Comparison of ENCODE assay signal across 10 cellular contexts in genomic region chrX:41337140-41337539, GRCh38. TPM values are rescaled to one million over a fixed set of nuclear protein-coding genes. Genes with fewer than 3 reads are reported as not detected.
DNase-seq lines count a peak whose midpoint lies in the region; TF ChIP-seq lines count a peak whose summit lies in the region.
"Had no signal": no experiment of that assay in that cellular context is flagged by ENCODE, and none has a peak within 500 bp of the region (broad histone marks: within the 10 kb centered on the region; RNA-seq: fewer than 3 reads in every experiment).

No MANE protein-coding gene starts in this region.

- H3K4me1 ChIP-seq in GM23248 (ENCODE audit: insufficient read depth) (peaks cover 23% of the 10 kb centered on the region), fibroblast of lung (ENCODE audit: control insufficient read depth, extremely low read depth, insufficient read depth, low read length) (no peaks in the 10 kb centered on the region)

- in situ Hi-C loops in GM23248 (cut with MboI) = no loop called here

- H3K36me3 ChIP-seq in GM23248 (ENCODE audit: low read depth) = peaks cover 24% of the 10 kb centered on the region
- H3K36me3 ChIP-seq in SU-DHL-6 (ENCODE audit: low read length) = peaks cover 30% of the 10 kb centered on the region
- H3K36me3 ChIP-seq in fibroblast of lung (ENCODE audit: control insufficient read depth, insufficient read depth, low read length) = peaks cover 5% of the 10 kb centered on the region

- H3F3A ChIP-seq in GM23248 (ENCODE audit: insufficient read depth) = peaks cover 32% of the 10 kb centered on the region
- peaks cover 22% of the 10 kb centered on the region; the same call in 1 of the 2 replicates for H3F3A ChIP-seq in SU-DHL-6 (ENCODE audit: insufficient read depth)

- peaks cover 44% of the 10 kb centered on the region for H4K20me1 ChIP-seq in GM23248 (ENCODE audit: insufficient read depth)
- H4K20me1 ChIP-seq in SU-DHL-6 (ENCODE audit: low read depth, low read length) = peaks cover 50% of the 10 kb centered on the region
- H4K20me1 ChIP-seq in fibroblast of lung (ENCODE audit: control insufficient read depth, extremely low read depth, insufficient read depth, low read length) = peaks cover 22% of the 10 kb centered on the region

- H2AFZ ChIP-seq in GM23248 (no peak overlapping the region), SU-DHL-6 (ENCODE audit: low read depth, low read length, severe bottlenecking) (no peak overlapping the region), fibroblast of lung (ENCODE audit: low read length) (no peak overlapping the region)

- H3K9me2 ChIP-seq in GM23248 (ENCODE audit: insufficient read depth) = no peaks in the 10 kb centered on the region
- H3K9me2 ChIP-seq in SU-DHL-6 (replicated peaks; ENCODE audit: insufficient read depth, low read length) = no peaks in the 10 kb centered on the region

- DNase-seq in GM23248 (peak; percentile 41), fibroblast of lung (ENCODE audit: low read depth in 2 of 2) (no peak), skeletal muscle cell (ENCODE audit: low read depth) (no peak), GM03348 (ENCODE audit: low spot score) (no peak), ureter (ENCODE audit: low spot score) (no peak), NCI-H524 (lab: John Stamatoyannopoulos, UW) (no peak), NCI-H69 (lab: John Stamatoyannopoulos, UW) (no peak)
- DNase-seq: NCI-H2107; stimulated activated CD4-positive, alpha-beta T cell treated with anti-CD3 and anti-CD28 coated beads, Interleukin-4, amount 100 ng/mL, for 24 hours had no signal

- H3K9ac ChIP-seq in GM23248 (peak overlapping the region; percentile 100; the same call in 1 of the 2 replicates), SU-DHL-6 (ENCODE audit: low read length) (no peak overlapping the region), fibroblast of lung (ENCODE audit: insufficient read depth, low read length) (no peak overlapping the region)

- H3K9me3 ChIP-seq in GM23248 (ENCODE audit: low read depth) (no peaks in the 10 kb centered on the region), SU-DHL-6 (ENCODE audit: insufficient read depth, low read length) (no peaks in the 10 kb centered on the region), fibroblast of lung (ENCODE audit: control insufficient read depth, insufficient read depth, low read depth, low read length) (no peaks in the 10 kb centered on the region)

- 0 out of 2 replicates have a peak overlapping the region, but pooled peaks have one; percentile 44 for H3K27ac ChIP-seq in GM23248
- no peak overlapping the region for H3K27ac ChIP-seq in SU-DHL-6 (ENCODE audit: low read depth, low read length)
- H3K27ac ChIP-seq in fibroblast of lung (ENCODE audit: insufficient read depth, low read length) = no peak overlapping the region

- peak overlapping the region; percentile 82 for H3K4me2 ChIP-seq in GM23248 (ENCODE audit: unreplicated experiment)
- peak overlapping the region; percentile 89 for H3K4me2 ChIP-seq in SU-DHL-6 (ENCODE audit: low read depth, low read length, poor library complexity, severe bottlenecking)
- H3K4me2 ChIP-seq in fibroblast of lung (ENCODE audit: extremely low read depth, insufficient read depth, low read length) = peak overlapping the region; percentile 90

- H3K4me3 ChIP-seq in GM23248 (peak overlapping the region; percentile 96), SU-DHL-6 (ENCODE audit: insufficient read depth, low read length, poor library complexity, severe bottlenecking) (peak overlapping the region; percentile 98), fibroblast of lung (replicated peaks in 1 of 4; ENCODE audit: control extremely low read depth in 1 of 4, insufficient read depth in 1 of 4, low read depth in 3 of 4, low read length in 4 of 4) (peak overlapping the region; percentile 26 to 98 (median 93)), skeletal muscle cell (ENCODE audit: low read depth, low read length) (peak overlapping the region; percentile 15)

- H3K27me3 ChIP-seq in GM23248 (replicated peaks; ENCODE audit: insufficient read depth) (no peaks in the 10 kb centered on the region), SU-DHL-6 (ENCODE audit: low read length) (no peaks in the 10 kb centered on the region), fibroblast of lung (ENCODE audit: control insufficient read depth, insufficient read depth, low read length) (no peaks in the 10 kb centered on the region)

- TF ChIP-seq CTCF in SU-DHL-6 (IDR thresholded peaks at IDR 0.05; ENCODE audit: insufficient read depth, low read length, poor library complexity, severe bottlenecking) = no peak
- TF ChIP-seq CTCF in fibroblast of lung (conservative IDR thresholded peaks at IDR 0.05 in 1 of 2, IDR thresholded peaks at IDR 0.05 in 1 of 2; ENCODE audit: low read depth in 1 of 2, low read length in 2 of 2) = no peak

- H3K79me2 ChIP-seq in GM23248 (ENCODE audit: insufficient read depth) = peaks cover 79% of the 10 kb centered on the region
- H3K79me2 ChIP-seq in SU-DHL-6 (ENCODE audit: insufficient read depth, low read length) = peaks cover 80% of the 10 kb centered on the region
- H3K79me2 ChIP-seq in fibroblast of lung (ENCODE audit: control insufficient read depth, insufficient read depth, low read length) = peaks cover 80% of the 10 kb centered on the region

- WGBS in GM23248 (ENCODE audit: low coverage in 1 of 2, low lambda C conversion rate in 2 of 2, missing lambda C conversion rate in 2 of 2), 2 experiments = 0 to 27% methylated on average over 1 of the region's 1 CpG

RNA-seq across cellular contexts. Expression of gene DDX3X, which starts 3.2 kb away (rescaled TPM):
- 206 and 285 TPM in 2 replicates for total RNA-seq in GM23248 (2014; rRNA removed; shearing (Covaris generic))
- polyA plus RNA-seq in GM23248 (2016; fragmentation: Nextera tagmentation; extraction: Ambion mirVana) (129 and 130 TPM in 2 replicates), fibroblast of lung (97.6 and 125 TPM in 2 replicates)
- total RNA-seq in fibroblast of lung (177 and 216 TPM in 2 replicates), ureter (247 TPM)
- 129 and 149 TPM in 2 replicates for polyA plus RNA-seq in fibroblast of lung (2012)
- 25.7 and 42.6 TPM in 2 replicates for polyA minus RNA-seq in fibroblast of lung (ENCODE audit: low replicate concordance)

Comparison
In these comparisons a context has a peak if more than half of its experiments do, and no peak if none do; other contexts are left out.
1. H3K4me3 ChIP-seq: peak in every context shown above with its lines; median percentile 98 in SU-DHL-6; 96 in GM23248; 93 in fibroblast of lung; 15 in skeletal muscle cell.